Comparison of ENCODE assay signal across 1 cellular context in the genomic region with DNA sequence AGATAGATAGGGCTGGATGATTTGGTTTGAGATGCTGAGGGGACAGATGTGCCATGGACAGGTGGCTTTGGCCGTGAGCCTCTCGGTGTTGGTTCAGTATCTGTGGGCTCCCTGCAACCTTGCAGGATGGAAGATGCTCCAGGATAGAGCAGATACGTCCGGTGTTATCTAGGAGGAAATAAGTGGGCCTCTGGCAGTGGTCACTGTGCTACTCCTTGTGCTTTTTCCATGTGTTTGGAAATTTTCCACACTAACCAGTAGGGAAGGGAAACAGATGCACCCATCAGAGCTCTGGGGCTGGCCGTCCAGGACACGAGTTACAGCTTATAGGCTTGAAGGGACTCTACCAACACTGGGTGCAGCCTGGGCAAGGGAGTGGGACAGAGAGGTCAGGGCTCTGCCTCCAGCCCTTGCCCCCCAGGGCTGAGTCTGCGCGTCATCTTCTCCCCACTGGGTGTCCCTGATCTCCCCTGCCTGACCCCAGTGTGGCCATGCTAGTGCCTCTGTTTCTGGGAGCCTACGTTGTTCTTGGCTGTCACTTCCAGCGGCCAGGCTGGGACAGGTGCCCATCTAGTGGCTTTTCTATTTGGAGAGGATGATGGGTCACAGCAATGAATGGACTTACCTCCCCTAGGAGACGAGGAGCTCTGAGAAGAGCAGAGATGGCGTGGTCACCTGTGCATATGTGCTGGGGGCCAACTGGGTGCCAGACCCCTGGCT.
TF ChIP-seq lines count a peak whose summit lies in the region.

No MANE protein-coding gene starts in this region.

TF ChIP-seq in liver, 16 proteins besides CTCF, POLR2A, EP300 and RAD21 (continued from another document):
- TF ChIP-seq REST (IDR thresholded peaks at IDR 0.05), result no peak
- TF ChIP-seq HNF4G (IDR thresholded peaks at IDR 0.05), result no peak
- TF ChIP-seq YY1 (IDR thresholded peaks at IDR 0.05), result peak; percentile 41
- TF ChIP-seq FOXA1 (IDR thresholded peaks at IDR 0.05), result no peak
- TF ChIP-seq RXRA (IDR thresholded peaks at IDR 0.05), result peak in 1 of 2 donors; percentile 74
- TF ChIP-seq GABPA (IDR thresholded peaks at IDR 0.05 in 1 of 2, conservative IDR thresholded peaks at IDR 0.05 in 1 of 2), result no peak
